ENCODE assay signal across 8 cellular contexts in genomic region chr2:98269274-98269673, GRCh38.
A peak's percentile ranks its signal among the peaks of the same experiment; 100 is the strongest.
DNase-seq lines count a peak whose midpoint lies in the region; ATAC-seq, FAIRE-seq and TF ChIP-seq lines count a peak whose summit lies in the region.

No MANE protein-coding gene starts in this region.

- H3K9me3 ChIP-seq in HEK293 (ENCODE audit: control insufficient read depth, insufficient read depth, low read depth, low read length) (no peaks in the 10 kb centered on the region), pancreas (no peaks in the 10 kb centered on the region)

- no peak for FAIRE-seq in pancreas (lab: Jason Lieb, UNC)

- 19% methylated on average over 2 of the region's 2 CpGs for WGBS in pancreas, 2 donors

- H3K4me1 ChIP-seq in HEK293 (ENCODE audit: control insufficient read depth, insufficient read depth, low read length) (no peaks in the 10 kb centered on the region), pancreas (no peaks in the 10 kb centered on the region)

- intact Hi-C loops in pancreas (cut with DNase I): no loop called here

- TF ChIP-seq CTCF in HEK293 (tag by site-specific recombination; IDR thresholded peaks at IDR 0.05): no peak
- peak; percentile 49 to 75 (median 57) for TF ChIP-seq CTCF in pancreas (IDR thresholded peaks at IDR 0.05)

- peak; percentile 70 for DNase-seq in DMS 273 (lab: John Stamatoyannopoulos, UW; ENCODE audit: unreplicated experiment)
- peak; percentile 52 for DNase-seq in RPMI7951 (ENCODE audit: low read depth)
- DNase-seq in fibroblast of gingiva (ENCODE audit: low read depth): peak; percentile 42
- peak in 2 of 6 donors; percentile 4 to 37 for DNase-seq in pancreas
- no peak for DNase-seq in stimulated activated CD4-positive, alpha-beta T cell treated with anti-CD3 and anti-CD28 coated beads, Interleukin-2, amount 100 ng/mL, for 24 hours
- no peak for DNase-seq in activated effector memory CD4-positive, alpha-beta T cell treated with anti-CD3 and anti-CD28 coated beads, Interleukin-2, amount 50 U/mL, for 16 hours

- no peaks in the 10 kb centered on the region for H3K36me3 ChIP-seq in HEK293 (ENCODE audit: control insufficient read depth in 2 of 2, insufficient read depth in 1 of 2, low read length in 2 of 2)
- no peaks in the 10 kb centered on the region for H3K36me3 ChIP-seq in pancreas

- no peak overlapping the region for H3K4me3 ChIP-seq in HEK293 (ENCODE audit: low read depth, low read length)
- H3K4me3 ChIP-seq in pancreas: no peak overlapping the region

- POLR2A ChIA-PET in HEK293 (lab: Yijun Ruan, JAX): no interaction called here

- H3K27ac ChIP-seq in HEK293 (ENCODE audit: extremely low read depth, low read depth, low read length): no peak overlapping the region
- no peak overlapping the region for H3K27ac ChIP-seq in pancreas

- CTCF ChIA-PET in HEK293 (lab: Yijun Ruan, JAX): interaction anchor here (0.5 to 2.7 kb wide), 27 partner anchors 9 to 679 kb away, joined by 3 to 34 read pairs (median 4); partner anchors contain the start of gene ZAP70

- H3K27me3 ChIP-seq in pancreas: no peaks in the 10 kb centered on the region

- ATAC-seq in pancreas (peak in 3 of 4 donors; percentile 87 to 90 (median 87)), HG02610 (IDR thresholded peaks at IDR 0.05; ENCODE audit: unreplicated experiment) (no peak)

TF ChIP-seq in HEK293, 187 proteins besides CTCF, POLR2A, EP300 and RAD21:
- TF ChIP-seq ZNF26 (tag by site-specific recombination; IDR thresholded peaks at IDR 0.05) (no peak), WT1 (tag by site-specific recombination; IDR thresholded peaks at IDR 0.05) (no peak), ZNF274 (IDR thresholded peaks at IDR 0.05; ENCODE audit: low read length) (no peak), ZNF274 (tag by site-specific recombination; IDR thresholded peaks at IDR 0.05; ENCODE audit: borderline replicate concordance) (no peak), SCRT2 (tag by site-specific recombination; IDR thresholded peaks at IDR 0.05) (peak; percentile 34; the same call in 1 of the 2 replicates), ZNF23 (tag by site-specific recombination; IDR thresholded peaks at IDR 0.05; ENCODE audit: borderline replicate concordance) (no peak), ZNF654 (tag by site-specific recombination; IDR thresholded peaks at IDR 0.05; ENCODE audit: low read depth) (peak; percentile 14; the same call in 1 of the 2 replicates), ZNF585B (tag by site-specific recombination; IDR thresholded peaks at IDR 0.05) (no peak)

Comparison
In these comparisons a context has a peak if more than half of its experiments do, and no peak if none do; other contexts are left out.
1. DNase-seq: peak in DMS 273 (single experiment), RPMI7951 (single experiment) and fibroblast of gingiva (single experiment); none in stimulated activated CD4-positive, alpha-beta T cell treated with anti-CD3 and anti-CD28 coated beads, Interleukin-2, amount 100 ng/mL, for 24 hours (0 of 2) and activated effector memory CD4-positive, alpha-beta T cell treated with anti-CD3 and anti-CD28 coated beads, Interleukin-2, amount 50 U/mL, for 16 hours (single experiment).